ENCODE assay signal across 7 cellular contexts in genomic region chr20:45857114-45857835, GRCh38.
DNase-seq lines count a peak whose midpoint lies in the region; ATAC-seq and TF ChIP-seq lines count a peak whose summit lies in the region.

TSS of gene ACOT8 (minus strand) at chr20:45857392. CDS start at chr20:45857315, 77 bp downstream.
TSS of gene ZSWIM3 (plus strand) at chr20:45857614. CDS start at chr20:45857826, 212 bp downstream.

- TF ChIP-seq CTCF in astrocyte of the spinal cord (IDR thresholded peaks at IDR 0.05; ENCODE audit: low read depth, low read length), result no peak

- ATAC-seq in GM18508 (IDR thresholded peaks at IDR 0.05; ENCODE audit: insufficient read depth, unreplicated experiment), result peak; percentile 91
- ATAC-seq in HG02973 (IDR thresholded peaks at IDR 0.05; ENCODE audit: unreplicated experiment), result peak; percentile 94

- DNase-seq in NCI-H1930 (lab: John Stamatoyannopoulos, UW) (peak; percentile 100), T-helper 22 cell (ENCODE audit: low read depth) (peak; percentile 93), astrocyte of the spinal cord (ENCODE audit: low read depth, low spot score) (peak; percentile 100), hypothalamus (lab: John Stamatoyannopoulos, UW) (peak; percentile 40 to 98 (median 90)), retina (peak; percentile 96)

- in situ Hi-C loops in astrocyte of the spinal cord (cut with HindIII; ENCODE audit: low sequenced_read_pairs), result no loop called here

- H3K4me3 ChIP-seq in astrocyte of the spinal cord (ENCODE audit: low read depth, low read length), result peak within 1 kb of the TSS; percentile 79

Comparison
In these comparisons a context has a peak if more than half of its experiments do, and no peak if none do; other contexts are left out.
1. Peak in every context shown above with its lines: DNase-seq, ATAC-seq and H3K4me3 ChIP-seq.